8 cellular contexts compared by ENCODE assay signal in the genomic region with DNA sequence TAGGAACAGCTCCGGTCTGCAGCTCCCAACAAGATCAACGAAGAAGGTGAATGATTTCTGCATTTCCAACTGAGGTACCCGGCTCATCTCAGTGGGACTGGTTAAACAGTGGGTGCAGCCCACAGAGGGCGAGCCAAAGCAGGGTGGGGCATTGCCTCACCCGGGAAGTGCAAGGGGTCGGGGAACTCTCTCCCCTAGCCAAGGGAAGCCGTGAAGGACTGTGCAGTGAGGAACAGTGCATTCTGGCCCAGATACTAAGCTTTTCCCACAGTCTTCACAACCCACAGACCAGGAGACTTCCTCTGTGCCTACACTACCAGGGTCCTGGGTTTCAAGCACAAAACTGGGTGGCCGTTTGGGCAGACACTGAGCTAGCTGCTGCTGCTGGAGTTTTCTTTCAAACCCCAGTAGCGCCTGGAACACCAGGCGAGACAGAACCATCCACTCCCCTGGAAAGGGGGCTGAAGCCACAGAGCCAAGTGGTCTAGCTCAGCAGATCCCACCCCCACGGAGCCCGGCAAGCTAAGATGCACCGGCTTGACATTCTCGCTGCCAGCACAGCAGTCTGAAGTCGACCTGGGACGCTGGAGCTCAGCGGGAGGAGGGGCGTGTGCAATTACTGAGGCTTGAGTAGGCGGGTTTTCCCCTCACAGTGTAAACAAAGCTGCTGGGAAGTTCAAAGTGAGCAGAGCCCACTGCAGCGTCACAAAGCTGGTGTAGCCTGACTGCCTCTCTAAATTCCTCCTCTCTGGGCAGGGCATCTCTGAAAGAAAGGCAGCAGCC.
DNase-seq lines count a peak whose midpoint lies in the region; ATAC-seq and TF ChIP-seq lines count a peak whose summit lies in the region.

No MANE protein-coding gene starts in this region.

- no peaks in the 10 kb centered on the region for H3K27me3 ChIP-seq in H7 (ENCODE audit: control insufficient read depth, insufficient read depth, low read length)

- no peaks in the 10 kb centered on the region for H3K27me3 Mint-ChIP-seq in activated T-cell treated with anti-CD3 and anti-CD28 coated beads, Interleukin-2, amount 50 U/mL, for 4 hours (ENCODE audit: low read depth)

- H3K4me1 Mint-ChIP-seq in activated T-cell treated with anti-CD3 and anti-CD28 coated beads, Interleukin-2, amount 50 U/mL, for 4 hours (ENCODE audit: low read depth) = peaks cover 26% of the 10 kb centered on the region

- H3K9me3 Mint-ChIP-seq in activated T-cell treated with anti-CD3 and anti-CD28 coated beads, Interleukin-2, amount 50 U/mL, for 4 hours = no peaks in the 10 kb centered on the region

- TF ChIP-seq CTCF in GM20000 (IDR thresholded peaks at IDR 0.05; ENCODE audit: extremely low read depth, missing control alignments) = no peak

- peak in 1 of 2 donors; percentile 28 for ATAC-seq in activated T-cell treated with anti-CD3 and anti-CD28 coated beads, Interleukin-2, amount 50 U/mL, for 4 hours

- no peaks in the 10 kb centered on the region for H3K36me3 ChIP-seq in H7 (replicated peaks; ENCODE audit: control insufficient read depth, insufficient read depth, low read length)

- H3K4me3 Mint-ChIP-seq in activated T-cell treated with anti-CD3 and anti-CD28 coated beads, Interleukin-2, amount 50 U/mL, for 4 hours = no peak overlapping the region

- DNase-seq in A172 (ENCODE audit: low spot score) (peak; percentile 9), H7 (peak; percentile 36), kidney tubule cell (ENCODE audit: low spot score) (peak; percentile 77), superior temporal gyrus (ENCODE audit: extremely low spot score) (no peak), NCI-H1694 treated with DMSO at 0.1 percent for 48 hours (lab: John Stamatoyannopoulos, UW) (no peak), GM20000 (ENCODE audit: low spot score) (no peak), HUDEP-2 (lab: John Stamatoyannopoulos, UW; ENCODE audit: unreplicated experiment in 76 of 76) (no peak)
- peak; percentile 7 for DNase-seq in activated T-cell treated with anti-CD3 and anti-CD28 coated beads, Interleukin-2, amount 50 U/mL, for 4 hours

- H3K4me3 ChIP-seq in H7 (ENCODE audit: insufficient read depth, low read depth, low read length) = peak overlapping the region; percentile 25; the same call in 1 of the 2 replicates

- peaks cover 17% of the 10 kb centered on the region for H3K36me3 Mint-ChIP-seq in activated T-cell treated with anti-CD3 and anti-CD28 coated beads, Interleukin-2, amount 50 U/mL, for 4 hours (ENCODE audit: insufficient read depth)

Comparison
In these comparisons a context has a peak if more than half of its experiments do, and no peak if none do; other contexts are left out.
1. DNase-seq: peak in A172 (single experiment), H7 (single experiment), activated T-cell treated with anti-CD3 and anti-CD28 coated beads, Interleukin-2, amount 50 U/mL, for 4 hours (single experiment) and kidney tubule cell (single experiment); none in superior temporal gyrus (single experiment), NCI-H1694 treated with DMSO at 0.1 percent for 48 hours (single experiment), GM20000 (single experiment) and HUDEP-2 (0 of 76).